Comparison of ENCODE assay signal across 14 cellular contexts in genomic region chr2:71856709-71857525, GRCh38.
DNase-seq lines count a peak whose midpoint lies in the region; ATAC-seq, FAIRE-seq and TF ChIP-seq lines count a peak whose summit lies in the region.
"Had no signal": no experiment of that assay in that cellular context is flagged by ENCODE, and none has a peak within 500 bp of the region (broad histone marks: within the 10 kb centered on the region; RNA-seq: fewer than 3 reads in every experiment).

No MANE protein-coding gene starts in this region.

- no peaks in the 10 kb centered on the region for H3K36me3 ChIP-seq in keratinocyte (ENCODE audit: control insufficient read depth in 2 of 2, extremely low read depth in 1 of 2, insufficient read depth in 2 of 2, low read length in 2 of 2)
- H3K36me3 ChIP-seq: HAP-1, suprapubic skin had no signal

- H3K9ac ChIP-seq in keratinocyte (ENCODE audit: control insufficient read depth, extremely low read depth, insufficient read depth, low read length) = no peak overlapping the region
- H3K9ac ChIP-seq: KMS-11 had no signal

- no peak overlapping the region for H2AFZ ChIP-seq in keratinocyte (ENCODE audit: control insufficient read depth, low read length)

- no peaks in the 10 kb centered on the region for H3K9me1 ChIP-seq in keratinocyte (ENCODE audit: control insufficient read depth, extremely low read depth, insufficient read depth, low read length)

- peaks cover 22% of the 10 kb centered on the region for H3K27me3 ChIP-seq in keratinocyte (ENCODE audit: control insufficient read depth, extremely low read depth, insufficient read depth, low read length)

- no peak overlapping the region for H3K4me2 ChIP-seq in keratinocyte (ENCODE audit: control insufficient read depth, extremely low read depth, insufficient read depth, low read depth, low read length)
- H3K4me2 ChIP-seq: KMS-11 had no signal

- H3K79me2 ChIP-seq in keratinocyte (ENCODE audit: control insufficient read depth, insufficient read depth, low read length) = no peaks in the 10 kb centered on the region

- no peaks in the 10 kb centered on the region for H4K20me1 ChIP-seq in keratinocyte (ENCODE audit: control insufficient read depth, extremely low read depth, insufficient read depth, low read length)

- no peak overlapping the region for H3K4me3 ChIP-seq in keratinocyte (ENCODE audit: control insufficient read depth in 2 of 3, extremely low read depth in 1 of 3, insufficient read depth in 2 of 3, low read depth in 1 of 3, low read length in 3 of 3)
- H3K4me3 ChIP-seq: HAP-1, suprapubic skin had no signal

- DNase-seq in Daoy (ENCODE audit: low read depth) (peak; percentile 21), HT-29 (ENCODE audit: low spot score) (peak; percentile 31), keratinocyte (ENCODE audit: low read depth, low spot score) (no peak), superior temporal gyrus (ENCODE audit: extremely low spot score) (no peak), HEK293T (ENCODE audit: extremely low spot score) (no peak), GM03348 (ENCODE audit: low spot score) (no peak)
- peak; percentile 4 to 10 for DNase-seq in activated CD4-positive, alpha-beta T cell treated with anti-CD3 and anti-CD28 coated beads, Interleukin-2, amount 50 U/mL, for 48 hours
- DNase-seq: CD4-positive, CD25-positive, alpha-beta regulatory T cell had no signal

- no peak for ATAC-seq in HG03521 (IDR thresholded peaks at IDR 0.05; ENCODE audit: unreplicated experiment)
- ATAC-seq: sciatic nerve had no signal

- POLR2A ChIA-PET in HEK293T (lab: Yijun Ruan, JAX) = no interaction called here

- no peaks in the 10 kb centered on the region for H3K4me1 ChIP-seq in keratinocyte (ENCODE audit: control insufficient read depth, extremely low read depth, insufficient read depth, low read length)
- H3K4me1 ChIP-seq: HAP-1 had no signal

- CTCF ChIA-PET in HEK293T (lab: Yijun Ruan, JAX) = no interaction called here

- no peak for TF ChIP-seq CTCF in keratinocyte (optimal IDR thresholded peaks at IDR 0.05 in 1 of 3, IDR thresholded peaks at IDR 0.05 in 1 of 3, conservative IDR thresholded peaks at IDR 0.05 in 1 of 3; ENCODE audit: extremely low read depth in 1 of 3, insufficient read depth in 2 of 3, low read length in 3 of 3)

- H3K9me3 ChIP-seq in keratinocyte (ENCODE audit: control insufficient read depth, low read depth, low read length) = no peaks in the 10 kb centered on the region
- H3K9me3 ChIP-seq: HAP-1, suprapubic skin had no signal

- FAIRE-seq in keratinocyte (lab: Jason Lieb, UNC) = peak; percentile 36
- FAIRE-seq: RCC 7860 had no signal

- H3K27ac ChIP-seq in keratinocyte (ENCODE audit: control insufficient read depth, insufficient read depth, low read length) = no peak overlapping the region
- H3K27ac ChIP-seq: KMS-11, suprapubic skin had no signal

- dilution Hi-C loops in keratinocyte (cut with MboI; ENCODE audit: extremely low pct_ligation_motif_present, low sequenced_read_pairs) = no loop called here

TF ChIP-seq in HEK293T, 16 proteins besides CTCF, POLR2A, EP300 and RAD21:
- TF ChIP-seq FOXM1 (IDR thresholded peaks at IDR 0.05; ENCODE audit: borderline replicate concordance) (no peak), LEF1 (IDR thresholded peaks at IDR 0.05; ENCODE audit: borderline replicate concordance) (no peak)

Comparison
In these comparisons a context has a peak if more than half of its experiments do, and no peak if none do; other contexts are left out.
1. DNase-seq: peak in Daoy (single experiment), HT-29 (single experiment) and activated CD4-positive, alpha-beta T cell treated with anti-CD3 and anti-CD28 coated beads, Interleukin-2, amount 50 U/mL, for 48 hours (2 of 2); none in keratinocyte (single experiment), superior temporal gyrus (single experiment), HEK293T (single experiment) and GM03348 (single experiment).